In genomic region chr6:157314705-157315321, GRCh38 we compare ENCODE assay signal across 8 cellular contexts. TPM values are rescaled to one million over a fixed set of nuclear protein-coding genes. Genes with fewer than 3 reads are reported as not detected.
DNase-seq lines count a peak whose midpoint lies in the region; ATAC-seq and TF ChIP-seq lines count a peak whose summit lies in the region.

No MANE protein-coding gene starts in this region.

- H3K4me1 ChIP-seq in SK-N-SH (ENCODE audit: control insufficient read depth in 1 of 2, insufficient read depth in 2 of 2, low read depth in 1 of 2, low read length in 1 of 2) (no peaks in the 10 kb centered on the region; a peak in 2 of 4 replicates), foreskin keratinocyte (peaks cover 9% of the 10 kb centered on the region)

- no peaks in the 10 kb centered on the region for H3K9me3 ChIP-seq in SK-N-SH

- no peak overlapping the region for H3K9ac ChIP-seq in SK-N-SH

- H2AFZ ChIP-seq in SK-N-SH (ENCODE audit: low read depth), result no peak overlapping the region; the same call in 1 of the 2 replicates

- TF ChIP-seq CTCF in SK-N-SH (IDR thresholded peaks at IDR 0.05) (peak; percentile 95), foreskin keratinocyte (conservative IDR thresholded peaks at IDR 0.05) (peak; percentile 100)

- peaks cover 29 to 48% of the 10 kb centered on the region in 2 experiments for H3K36me3 ChIP-seq in SK-N-SH (replicated peaks in 1 of 2; ENCODE audit: control insufficient read depth in 1 of 2, insufficient read depth in 2 of 2, low read length in 1 of 2)

- no peak overlapping the region for H3K4me2 ChIP-seq in SK-N-SH

- ATAC-seq in HG02885 (IDR thresholded peaks at IDR 0.05; ENCODE audit: poor library complexity, unreplicated experiment) (peak; percentile 81), foreskin keratinocyte (peak; percentile 59)

- H3K27ac ChIP-seq in SK-N-SH (ENCODE audit: low read depth in 2 of 2, low read length in 1 of 2), result peak overlapping the region in 1 of 2 experiments; percentile 27; a peak in 2 of 4 replicates
- H3K27ac ChIP-seq in foreskin keratinocyte, result no peak overlapping the region

- TF ChIP-seq RAD21 in SK-N-SH (IDR thresholded peaks at IDR 0.05; ENCODE audit: low read length), result peak; percentile 95

- peaks cover 36% of the 10 kb centered on the region for H3F3A ChIP-seq in SK-N-SH (replicated peaks; ENCODE audit: insufficient read depth)

- 21% methylated on average over 7 of the region's 7 CpGs for WGBS in SK-N-SH (ENCODE audit: low lambda C conversion rate)

- no peak overlapping the region; a peak in 1 of 4 replicates for H3K4me3 ChIP-seq in SK-N-SH (ENCODE audit: low read depth in 2 of 2, low read length in 1 of 2)

- POLR2A ChIA-PET in SK-N-SH (lab: Yijun Ruan, JAX), result interaction anchor here (1.3 kb wide), 1 partner anchor 8 kb away, joined by 6 read pairs; the partner anchor contains the start of gene TMEM242

- H4K20me1 ChIP-seq in SK-N-SH (ENCODE audit: insufficient read depth), result no peaks in the 10 kb centered on the region

- H3K9me2 ChIP-seq in SK-N-SH, result no peaks in the 10 kb centered on the region

- DNase-seq in stimulated activated CD4-positive, alpha-beta T cell treated with anti-CD3 and anti-CD28 coated beads, Interleukin-15, amount 100 ng/mL, for 24 hours, result peak; percentile 8
- DNase-seq in stimulated activated CD4-positive, alpha-beta T cell treated with anti-CD3 and anti-CD28 coated beads, Interleukin-2, amount 100 ng/mL, for 24 hours, result no peak
- DNase-seq in SK-N-SH (peak; percentile 69), foreskin keratinocyte (peak in 1 of 2 donors; percentile 66), putamen (ENCODE audit: low spot score) (peak; percentile 76), DMS53 treated with DMSO at 0.1 percent for 48 hours (lab: John Stamatoyannopoulos, UW; ENCODE audit: unreplicated experiment) (no peak), NCI-H1105 treated with DMSO at 0.1 percent for 48 hours (lab: John Stamatoyannopoulos, UW) (no peak)

- CTCF ChIA-PET in SK-N-SH (lab: Yijun Ruan, JAX), result interaction anchor here (0.7 to 1.9 kb wide), 39 partner anchors 9 to 819 kb away, joined by 3 to 54 read pairs (median 4); partner anchors contain the start of gene TMEM242

- peaks cover 8% of the 10 kb centered on the region; the same call in 1 of the 2 replicates for H3K79me2 ChIP-seq in SK-N-SH (ENCODE audit: insufficient read depth)

- H3K27me3 ChIP-seq in SK-N-SH (ENCODE audit: insufficient read depth) (no peaks in the 10 kb centered on the region), foreskin keratinocyte (no peaks in the 10 kb centered on the region)

- TF ChIP-seq EP300 in SK-N-SH (IDR thresholded peaks at IDR 0.05; ENCODE audit: borderline replicate concordance in 1 of 2, low read depth in 1 of 2, low read length in 1 of 2), result no peak

TF ChIP-seq in SK-N-SH, 30 proteins besides CTCF, POLR2A, EP300 and RAD21:
- peak; percentile 17 for TF ChIP-seq CHD2 (IDR thresholded peaks at IDR 0.05; ENCODE audit: low read length, partially characterized antibody)
- no peak for TF ChIP-seq GATA2 (CRISPR knock-in tag; IDR thresholded peaks at IDR 0.05)
- peak; percentile 94 for TF ChIP-seq SMC3 (IDR thresholded peaks at IDR 0.05; ENCODE audit: low read depth, low read length)

RNA-seq across cellular contexts. Expression of gene TMEM242, which starts 8.5 kb away (rescaled TPM):
- 7.4 and 8.3 TPM in 2 replicates for polyA plus RNA-seq in SK-N-SH (2012; rRNA removed)
- polyA plus RNA-seq in SK-N-SH (2012; cell fraction: cytosol; rRNA removed), result 8.5 and 11.2 TPM in 2 replicates
- 3.7 and 5.4 TPM in 2 replicates for polyA plus RNA-seq in SK-N-SH (2012; cell fraction: nucleus; rRNA removed)
- total RNA-seq in foreskin keratinocyte, result 9.0 and 9.6 TPM in 2 replicates
- 10.7 and 11.4 TPM in 2 replicates for polyA plus RNA-seq in foreskin keratinocyte

Comparison
In these comparisons a context has a peak if more than half of its experiments do, and no peak if none do; other contexts are left out.
1. DNase-seq: peak in stimulated activated CD4-positive, alpha-beta T cell treated with anti-CD3 and anti-CD28 coated beads, Interleukin-15, amount 100 ng/mL, for 24 hours (single experiment), SK-N-SH (single experiment) and putamen (single experiment); none in stimulated activated CD4-positive, alpha-beta T cell treated with anti-CD3 and anti-CD28 coated beads, Interleukin-2, amount 100 ng/mL, for 24 hours (0 of 2), DMS53 treated with DMSO at 0.1 percent for 48 hours (single experiment) and NCI-H1105 treated with DMSO at 0.1 percent for 48 hours (single experiment).